1 cellular context compared by ENCODE assay signal in genomic region chr19:36686365-36687213, GRCh38.
TF ChIP-seq lines count a peak whose summit lies in the region.

No MANE protein-coding gene starts in this region.

TF ChIP-seq in H1, 55 proteins besides CTCF, POLR2A, EP300 and RAD21:
- no peak for TF ChIP-seq TBP (IDR thresholded peaks at IDR 0.05; ENCODE audit: low read depth, low read length)
- TF ChIP-seq SAP30 (IDR thresholded peaks at IDR 0.05; ENCODE audit: insufficient read depth, insufficient replicate concordance, low read length) = peak; percentile 75
